24 cellular contexts compared by ENCODE assay signal in genomic region chr9:123723135-123723875, GRCh38.
A peak's percentile ranks its signal among the peaks of the same experiment; 100 is the strongest.
DNase-seq lines count a peak whose midpoint lies in the region; ATAC-seq, FAIRE-seq and TF ChIP-seq lines count a peak whose summit lies in the region.
"Had no signal": no experiment of that assay in that cellular context is flagged by ENCODE, and none has a peak within 500 bp of the region (broad histone marks: within the 10 kb centered on the region; RNA-seq: fewer than 3 reads in every experiment).

No MANE protein-coding gene starts in this region.

- H3K9ac ChIP-seq in BLaER1 = no peak overlapping the region
- H3K9ac ChIP-seq in K562 (ENCODE audit: insufficient read depth in 1 of 2, low read depth in 2 of 2, low read length in 2 of 2) = no peak overlapping the region
- no peak overlapping the region for H3K9ac ChIP-seq in HepG2 (ENCODE audit: insufficient read depth, low read depth, low read length)

- no peaks in the 10 kb centered on the region for H3K27me3 ChIP-seq in BLaER1
- no peaks in the 10 kb centered on the region for H3K27me3 ChIP-seq in K562 (ENCODE audit: control insufficient read depth in 2 of 2, insufficient read depth in 2 of 2, low read length in 2 of 2)
- no peaks in the 10 kb centered on the region for H3K27me3 ChIP-seq in HepG2 (ENCODE audit: control insufficient read depth in 1 of 2, insufficient read depth in 2 of 2, low read length in 2 of 2)
- no peaks in the 10 kb centered on the region for H3K27me3 ChIP-seq in small intestine (ENCODE audit: control insufficient read depth in 2 of 2, insufficient read depth in 2 of 2, low read length in 2 of 2)
- no peaks in the 10 kb centered on the region for H3K27me3 ChIP-seq in MG63

- WGBS in K562 (ENCODE audit: insufficient coverage, low coverage, missing lambda C conversion rate) = 71% methylated on average over 4 of the region's 4 CpGs
- 90% methylated on average over 4 of the region's 4 CpGs for WGBS in HepG2 (ENCODE audit: low lambda C conversion rate)
- 78 to 90% (median 81%) methylated on average over 4 of the region's 4 CpGs for WGBS in small intestine, 3 donors

- TF ChIP-seq CTCF in K562 (IDR thresholded peaks at IDR 0.05 in 2 of 3, conservative IDR thresholded peaks at IDR 0.05 in 1 of 3; ENCODE audit: insufficient read depth in 2 of 3, low read depth in 1 of 3, low read length in 3 of 3) = no peak
- no peak for TF ChIP-seq CTCF in HepG2 (CRISPR knock-in tag; IDR thresholded peaks at IDR 0.05)

- peaks cover 69% of the 10 kb centered on the region for H3K9me3 ChIP-seq in BLaER1
- peaks cover 8% of the 10 kb centered on the region; the same call in 1 of the 2 replicates for H3K9me3 ChIP-seq in K562 (replicated peaks; ENCODE audit: control insufficient read depth, insufficient read depth, low read depth, low read length)
- peaks cover 18% of the 10 kb centered on the region for H3K9me3 ChIP-seq in HepG2 (ENCODE audit: low read length)
- no peaks in the 10 kb centered on the region for H3K9me3 ChIP-seq in small intestine (ENCODE audit: control insufficient read depth, low read depth)
- peaks cover 7% of the 10 kb centered on the region; the same call in 1 of the 2 replicates for H3K9me3 ChIP-seq in MG63

- H2AFZ ChIP-seq in K562 (ENCODE audit: low read depth, low read length) (no peak overlapping the region), HepG2 (ENCODE audit: low read length) (no peak overlapping the region)

- FAIRE-seq in K562 (lab: Jason Lieb, UNC) (no peak), HepG2 (lab: Jason Lieb, UNC) (no peak), small intestine (lab: Jason Lieb, UNC) (no peak), GM12891 (lab: Jason Lieb, UNC) (no peak)
- FAIRE-seq: A549, GM12878, GM19239 had no signal

- BruUV-seq in K562 (replicated peaks; lab: Mats Ljungman, UMichigan) (no TSS peak), HepG2 (replicated peaks; lab: Mats Ljungman, UMichigan) (no TSS peak)

- H3K79me2 ChIP-seq in K562 (ENCODE audit: control insufficient read depth, insufficient read depth, low read length) = no peaks in the 10 kb centered on the region
- no peaks in the 10 kb centered on the region for H3K79me2 ChIP-seq in HepG2 (ENCODE audit: insufficient read depth, low read length)

- intact Hi-C loops in K562 (cut with micrococcal nuclease) (no loop called here), HepG2 (cut with micrococcal nuclease; ENCODE audit: unreplicated experiment) (no loop called here), head of caudate nucleus (cut with DNase I) (no loop called here)

- no peak overlapping the region for H3K27ac ChIP-seq in BLaER1
- H3K27ac ChIP-seq in K562 (ENCODE audit: extremely low read depth, low read depth, low read length) = no peak overlapping the region
- no peak overlapping the region for H3K27ac ChIP-seq in HepG2 (ENCODE audit: extremely low read length, insufficient read depth, low read length)
- no peak overlapping the region for H3K27ac ChIP-seq in small intestine (ENCODE audit: low read depth in 1 of 2, low read length in 1 of 2)
- H3K27ac ChIP-seq: 22Rv1, A549, C4-2B had no signal

- H4K20me1 ChIP-seq in BLaER1 = no peaks in the 10 kb centered on the region
- no peaks in the 10 kb centered on the region for H4K20me1 ChIP-seq in K562 (replicated peaks; ENCODE audit: control insufficient read depth, insufficient read depth, low read length)
- H4K20me1 ChIP-seq in HepG2 (ENCODE audit: insufficient read depth, low read length) = no peaks in the 10 kb centered on the region

- TF ChIP-seq POLR2A in K562 (conservative IDR thresholded peaks at IDR 0.05) (no peak), HepG2 (IDR thresholded peaks at IDR 0.05; ENCODE audit: insufficient read depth in 1 of 2, low read depth in 2 of 2, low read length in 2 of 2) (no peak), GM12891 (IDR thresholded peaks at IDR 0.05; ENCODE audit: low read depth, low read length) (no peak)

- TF ChIP-seq EP300 in K562 (IDR thresholded peaks at IDR 0.05; ENCODE audit: low read length) (no peak), HepG2 (IDR thresholded peaks at IDR 0.05; ENCODE audit: low read depth in 2 of 2, low read length in 2 of 2) (no peak), HepG2 (CRISPR knock-in tag; IDR thresholded peaks at IDR 0.05; ENCODE audit: borderline replicate concordance) (no peak)

- H3K4me3 ChIP-seq in BLaER1 (peak overlapping the region; percentile 15; the same call in 1 of the 2 replicates), K562 (no peak overlapping the region), HepG2 (replicated peaks in 1 of 3; ENCODE audit: insufficient read depth in 1 of 3, low read depth in 2 of 3, low read length in 3 of 3) (no peak overlapping the region), small intestine (ENCODE audit: low read depth in 1 of 2, low read length in 2 of 2) (no peak overlapping the region), MG63 (no peak overlapping the region)
- H3K4me3 ChIP-seq: A549, GM12878 had no signal

- H3K4me1 ChIP-seq in BLaER1 = peaks cover 13% of the 10 kb centered on the region
- no peaks in the 10 kb centered on the region for H3K4me1 ChIP-seq in K562 (replicated peaks in 1 of 2; ENCODE audit: control insufficient read depth in 2 of 2, insufficient read depth in 2 of 2, low read length in 2 of 2)
- H3K4me1 ChIP-seq in HepG2 (ENCODE audit: insufficient read depth, low read length) = no peaks in the 10 kb centered on the region
- H3K4me1 ChIP-seq in small intestine (ENCODE audit: control insufficient read depth in 2 of 2, insufficient read depth in 1 of 2, low read depth in 1 of 2, low read length in 1 of 2) = no peaks in the 10 kb centered on the region

- ATAC-seq in K562 = no peak
- ATAC-seq in HepG2 = no peak
- no peak for ATAC-seq in HG02840 (IDR thresholded peaks at IDR 0.05; ENCODE audit: low FRiP score, unreplicated experiment)
- ATAC-seq: A549, GM12878 had no signal

- DNase-seq in K562 (ENCODE audit: extremely low read depth in 1 of 4, low spot score in 3 of 4) (no peak), HepG2 (ENCODE audit: low spot score) (no peak), small intestine (peak; percentile 48), GM12891 (ENCODE audit: insufficient read length, low spot score) (no peak), MG63 (no peak), head of caudate nucleus (no peak)
- DNase-seq: AML-193; CD4-positive, alpha-beta memory T cell; CD4-positive, CD25-positive, alpha-beta regulatory T cell; CD8-positive, alpha-beta memory T cell; DMS 273 treated with DMSO at 0.1 percent for 48 hours; DMS153; DMS53; DMS79; DND-41; EL; GDM1 had no signal

- TF ChIP-seq RAD21 in K562 (CRISPR knock-in tag; conservative IDR thresholded peaks at IDR 0.05 in 1 of 2, IDR thresholded peaks at IDR 0.05 in 1 of 2) (no peak), HepG2 (CRISPR knock-in tag; IDR thresholded peaks at IDR 0.05) (no peak)

- POLR2A ChIA-PET in K562 (lab: Yijun Ruan, JAX) (interaction anchor here (0.7 kb wide), 2 partner anchors 31 to 96 kb away, joined by 3 read pairs; no protein-coding TSS in a partner anchor), HepG2 (lab: Yijun Ruan, JAX) (no interaction called here)

- H3K36me3 ChIP-seq in BLaER1 (peaks cover 58% of the 10 kb centered on the region), K562 (ENCODE audit: control insufficient read depth, insufficient read depth, low read length) (no peaks in the 10 kb centered on the region), HepG2 (replicated peaks in 1 of 2; ENCODE audit: control insufficient read depth in 1 of 2, insufficient read depth in 2 of 2, low read length in 2 of 2) (peaks cover 2 to 3% of the 10 kb centered on the region in 2 experiments; a peak in 1 of 5 replicates), small intestine (ENCODE audit: control insufficient read depth in 2 of 2, insufficient read depth in 2 of 2, low read length in 2 of 2) (peaks cover 0 to 3% of the 10 kb centered on the region in 2 donors), MG63 (no peaks in the 10 kb centered on the region)

- H3K4me2 ChIP-seq in BLaER1 (no peak overlapping the region), K562 (ENCODE audit: insufficient read depth, low read length) (no peak overlapping the region), HepG2 (ENCODE audit: low read depth, low read length) (no peak overlapping the region)
- H3K4me2 ChIP-seq: A549 had no signal

- no peaks in the 10 kb centered on the region for H3K9me1 ChIP-seq in K562 (ENCODE audit: control insufficient read depth, insufficient read depth, low read length)

- CTCF ChIA-PET in K562 (lab: Yijun Ruan, JAX; ENCODE audit: low intra/inter-chr PET ratio) = no interaction called here
- CTCF ChIA-PET in HepG2 (lab: Yijun Ruan, JAX; ENCODE audit: low intra/inter-chr PET ratio, low total read pairs) = no interaction called here

- in situ Hi-C loops in K562 (cut with MboI) (no loop called here), HepG2 (cut with HindIII; ENCODE audit: extremely low pct_ligation_motif_present, low pct_unique_long_range_greater_than_20kb) (no loop called here)

TF ChIP-seq in K562, 482 proteins besides CTCF, POLR2A, EP300 and RAD21 (continues in another document):
- TF ChIP-seq ZNF431 (CRISPR knock-in tag; IDR thresholded peaks at IDR 0.05) = peak; percentile 72

TF ChIP-seq in HepG2, 621 proteins besides CTCF, POLR2A, EP300 and RAD21 (continues in another document):
- TF ChIP-seq ZNF431 (CRISPR knock-in tag; IDR thresholded peaks at IDR 0.05; ENCODE audit: borderline replicate concordance, low read depth) (peak; percentile 85), PLSCR1 (CRISPR knock-in tag; IDR thresholded peaks at IDR 0.05; ENCODE audit: borderline replicate concordance) (no peak)

TF ChIP-seq in GM12891, 5 proteins besides CTCF, POLR2A, EP300 and RAD21:
- TF ChIP-seq SPI1 (IDR thresholded peaks at IDR 0.05; ENCODE audit: low read depth, low read length) (no peak), POU2F2 (IDR thresholded peaks at IDR 0.05; ENCODE audit: low read depth, low read length) (no peak), TAF1 (IDR thresholded peaks at IDR 0.05; ENCODE audit: low read depth, low read length) (no peak), PAX5 (IDR thresholded peaks at IDR 0.05; ENCODE audit: insufficient read depth, low read length, severe bottlenecking) (no peak), POLR2AphosphoS5 (IDR thresholded peaks at IDR 0.05; ENCODE audit: low read depth, low read length) (no peak)
TF ChIP-seq in GM12891: peak in this region for 0.
